Comparison of ENCODE assay signal across 23 cellular contexts in the genomic region with DNA sequence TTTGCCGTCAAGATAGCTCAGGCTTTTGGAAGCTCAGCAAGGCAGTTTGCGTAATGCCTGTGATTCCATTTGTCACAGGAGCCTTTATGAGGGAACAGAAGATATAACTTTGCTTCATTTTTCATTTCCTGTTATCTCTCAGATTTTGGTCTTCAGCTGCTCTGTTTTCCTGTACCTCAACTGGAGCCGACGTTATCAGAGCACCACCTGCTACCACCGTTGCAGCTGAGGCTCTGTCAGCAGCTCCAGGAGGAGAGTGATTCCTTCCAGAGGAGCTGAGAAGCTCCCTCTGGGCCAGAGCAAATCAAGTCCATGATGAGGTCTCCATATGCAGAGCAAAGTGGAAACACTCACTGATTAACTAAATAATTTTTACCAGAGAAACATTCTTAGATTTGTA.
"Had no signal": no experiment of that assay in that cellular context is flagged by ENCODE, and none has a peak within 500 bp of the region (broad histone marks: within the 10 kb centered on the region; RNA-seq: fewer than 3 reads in every experiment).

No MANE protein-coding gene starts in this region.

- H3K27ac ChIP-seq: KMS-11, RWPE1, SJSA1 had no signal

- H3K9ac ChIP-seq: KMS-11 had no signal

- ATAC-seq: HepG2, K562, Panc1, PC-3 had no signal

- H3K4me1 ChIP-seq: SJSA1 had no signal

- H3K4me2 ChIP-seq: KMS-11 had no signal

- DNase-seq: IMR-90, Kasumi-1, MM.1S, NCI-H1092 treated with DMSO at 0.1 percent for 48 hours, NCI-H1436, NCI-H187, NCI-H2029, NCI-H2081 treated with DMSO at 0.1 percent for 48 hours, NCI-H2171, NCI-H226, NCI-H446, NCI-H510A, NCI-H524 treated with DMSO at 0.1 percent for 48 hours, NCI-H69, NCI-H774, PC-3, SIG-M5 had no signal

- H3K4me3 ChIP-seq: K562, SJSA1 had no signal

- H3K9me3 ChIP-seq: SJSA1 had no signal

- H3K27me3 ChIP-seq: SJSA1 had no signal

- H3K36me3 ChIP-seq: SJSA1 had no signal
